ENCODE assay signal across 8 cellular contexts in the genomic region with DNA sequence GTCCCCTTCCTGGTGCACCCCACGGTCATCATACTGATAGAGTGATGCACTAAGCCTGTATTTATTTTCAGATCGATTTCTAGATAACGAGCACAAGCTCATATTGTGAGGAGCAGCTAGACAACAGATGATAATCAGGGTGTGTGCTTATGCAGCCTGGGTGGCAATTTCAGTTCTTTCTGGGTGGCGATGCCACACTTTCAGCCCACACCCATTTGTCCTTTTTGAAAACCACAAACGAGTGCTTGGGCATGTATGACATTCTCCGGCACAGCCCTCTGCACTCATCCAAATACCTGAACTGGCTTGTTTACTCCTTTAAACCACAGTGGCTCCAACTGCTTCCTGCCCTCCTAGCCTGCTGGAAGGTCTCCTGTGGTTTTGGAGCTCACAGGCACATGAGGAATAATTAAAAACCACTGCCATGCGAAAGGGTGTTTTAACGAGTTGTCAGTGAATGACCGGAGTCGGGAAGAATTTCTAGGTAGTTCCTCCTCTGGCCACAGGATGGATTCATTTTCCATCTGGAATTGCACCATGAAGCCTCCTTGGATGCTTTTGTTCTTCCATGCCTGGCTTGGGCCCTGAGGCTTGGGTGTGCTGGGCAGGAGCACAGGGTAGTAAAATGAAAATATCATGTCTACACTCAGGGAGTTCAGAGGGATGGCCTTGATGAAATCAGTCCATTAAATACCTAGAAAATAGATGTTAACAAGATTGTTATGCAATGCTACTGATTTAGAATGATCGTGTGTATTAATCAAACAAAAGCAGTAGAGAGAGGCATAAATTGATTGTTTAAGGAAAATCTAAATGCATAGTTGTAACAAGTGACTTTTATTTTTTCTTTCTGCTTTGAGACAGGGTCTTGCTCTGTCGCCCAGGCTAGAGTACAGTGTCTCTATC. TPM values are rescaled to one million over a fixed set of nuclear protein-coding genes. Genes with fewer than 3 reads are reported as not detected.
DNase-seq lines count a peak whose midpoint lies in the region; ATAC-seq and TF ChIP-seq lines count a peak whose summit lies in the region.

No MANE protein-coding gene starts in this region.

- no peaks in the 10 kb centered on the region for H3K9me3 Mint-ChIP-seq in type B pancreatic cell

- no peak for ATAC-seq in sciatic nerve

- peaks cover 7% of the 10 kb centered on the region for H3K27me3 Mint-ChIP-seq in type B pancreatic cell

- intact Hi-C loops in posterior vena cava (cut with DNase I) (loop anchor here in 1 of 2 donors (10.0 kb wide), 1 partner anchor 206 kb away; no protein-coding TSS in a partner anchor), sciatic nerve (cut with DNase I) (loop anchor here (5.0 kb wide), 1 partner anchor 213 kb away; no protein-coding TSS in a partner anchor)

- no peak overlapping the region for H3K4me3 Mint-ChIP-seq in type B pancreatic cell

- no peaks in the 10 kb centered on the region for H3K36me3 Mint-ChIP-seq in type B pancreatic cell

- H3K27ac Mint-ChIP-seq in type B pancreatic cell = peak overlapping the region; percentile 15

- peaks cover 21% of the 10 kb centered on the region for H3K4me1 Mint-ChIP-seq in type B pancreatic cell (ENCODE audit: unreplicated experiment)

- TF ChIP-seq CTCF in AG09319 (IDR thresholded peaks at IDR 0.05; ENCODE audit: low read depth, low read length) (peak; percentile 48), type B pancreatic cell (conservative IDR thresholded peaks at IDR 0.05) (peak; percentile 66)

- peak; percentile 79 for DNase-seq in AG09319 (ENCODE audit: extremely low read depth, low read depth)
- DNase-seq in HCEC 1CT = peak; percentile 81
- peak; percentile 65 for DNase-seq in T1000 (lab: John Stamatoyannopoulos, UW)
- DNase-seq in glomerular visceral epithelial cell (ENCODE audit: extremely low spot score) = peak; percentile 96
- no peak for DNase-seq in type B pancreatic cell (ENCODE audit: extremely low spot score, unreplicated experiment)
- no peak for DNase-seq in activated T-cell treated with anti-CD3 and anti-CD28 coated beads, Interleukin-2, amount 50 U/mL, for 48 hours
- no peak for DNase-seq in posterior vena cava (ENCODE audit: low spot score)
- DNase-seq in sciatic nerve (ENCODE audit: low spot score) = no peak

RNA-seq across cellular contexts. Expression of a gene that starts 52.4 kb away (rescaled TPM):
- total RNA-seq in type B pancreatic cell (ENCODE audit: low replicate concordance) = 224 and 240 TPM in 2 replicates
- total RNA-seq in posterior vena cava = 1,000 to 10,000 TPM; 1,298 to 1,367 TPM
- 373 TPM for total RNA-seq in sciatic nerve

Comparison
In these comparisons a context has a peak if more than half of its experiments do, and no peak if none do; other contexts are left out.
1. DNase-seq: peak in AG09319 (single experiment), HCEC 1CT (single experiment), T1000 (single experiment) and glomerular visceral epithelial cell (single experiment); none in type B pancreatic cell (single experiment), activated T-cell treated with anti-CD3 and anti-CD28 coated beads, Interleukin-2, amount 50 U/mL, for 48 hours (0 of 2), posterior vena cava (single experiment) and sciatic nerve (single experiment).